Comparison of ENCODE assay signal across 9 cellular contexts in genomic region chr12:2395352-2395977, GRCh38.
DNase-seq lines count a peak whose midpoint lies in the region; ATAC-seq and TF ChIP-seq lines count a peak whose summit lies in the region.
"Had no signal": no experiment of that assay in that cellular context is flagged by ENCODE, and none has a peak within 500 bp of the region (broad histone marks: within the 10 kb centered on the region; RNA-seq: fewer than 3 reads in every experiment).

No MANE protein-coding gene starts in this region.

- no peak for TF ChIP-seq POLR2A in gastrocnemius medialis (IDR thresholded peaks at IDR 0.05)

- H3K27me3 ChIP-seq in gastrocnemius medialis = no peaks in the 10 kb centered on the region

- H3K9me3 Mint-ChIP-seq in activated T-cell treated with anti-CD3 and anti-CD28 coated beads, Interleukin-2, amount 50 U/mL, for 24 hours = no peaks in the 10 kb centered on the region

- in situ Hi-C loops in gastrocnemius medialis (cut with MboI; ENCODE audit: low sequenced_read_pairs in 4 of 4) = no loop called here

- H3K4me1 Mint-ChIP-seq in activated T-cell treated with anti-CD3 and anti-CD28 coated beads, Interleukin-2, amount 50 U/mL, for 24 hours (ENCODE audit: low read depth) = no peaks in the 10 kb centered on the region

- H3K36me3 Mint-ChIP-seq in activated T-cell treated with anti-CD3 and anti-CD28 coated beads, Interleukin-2, amount 50 U/mL, for 24 hours (ENCODE audit: low read depth) = no peaks in the 10 kb centered on the region
- H3K36me3 Mint-ChIP-seq: activated naive CD8-positive, alpha-beta T cell had no signal

- ATAC-seq in gastrocnemius medialis (peak in 1 of 2 donors; percentile 44), HG03025 (IDR thresholded peaks at IDR 0.05; ENCODE audit: low FRiP score, unreplicated experiment) (no peak), GM21576 (IDR thresholded peaks at IDR 0.05; ENCODE audit: unreplicated experiment) (no peak)

- peak; percentile 5 for DNase-seq in SKM-1 treated with dmso at 0.1 percent for 144 hours (lab: John Stamatoyannopoulos, UW; ENCODE audit: unreplicated experiment)
- no peak for DNase-seq in SKM-1 (lab: John Stamatoyannopoulos, UW; ENCODE audit: unreplicated experiment)
- peak; percentile 69 for DNase-seq in NCI-H1694 (lab: John Stamatoyannopoulos, UW)
- peak; percentile 48 for DNase-seq in activated T-cell treated with anti-CD3 and anti-CD28 coated beads, Interleukin-2, amount 50 U/mL, for 24 hours
- peak in 31 of 42 donors; percentile 20 to 70 (median 42) for DNase-seq in head of caudate nucleus
- DNase-seq in gastrocnemius medialis = no peak

- peaks cover 10% of the 10 kb centered on the region in 2 donors for H3K4me1 ChIP-seq in gastrocnemius medialis

- peaks cover 14% of the 10 kb centered on the region for H3K27me3 Mint-ChIP-seq in activated T-cell treated with anti-CD3 and anti-CD28 coated beads, Interleukin-2, amount 50 U/mL, for 24 hours
- H3K27me3 Mint-ChIP-seq: activated naive CD8-positive, alpha-beta T cell had no signal

- H3K27ac Mint-ChIP-seq in activated T-cell treated with anti-CD3 and anti-CD28 coated beads, Interleukin-2, amount 50 U/mL, for 24 hours = no peak overlapping the region
- H3K27ac Mint-ChIP-seq: activated naive CD8-positive, alpha-beta T cell had no signal

- no peak overlapping the region for H3K4me3 Mint-ChIP-seq in activated T-cell treated with anti-CD3 and anti-CD28 coated beads, Interleukin-2, amount 50 U/mL, for 24 hours
- H3K4me3 Mint-ChIP-seq: activated naive CD8-positive, alpha-beta T cell had no signal

- no peaks in the 10 kb centered on the region for H3K36me3 ChIP-seq in gastrocnemius medialis

- H3K27ac ChIP-seq in gastrocnemius medialis = no peak overlapping the region

- H3K9me3 ChIP-seq in gastrocnemius medialis = no peaks in the 10 kb centered on the region

- intact Hi-C loops in head of caudate nucleus (cut with DNase I) = no loop called here
- intact Hi-C loops in gastrocnemius medialis (cut with DNase I; ENCODE audit: low total_unique reads) = no loop called here

- peak; percentile 61 to 78 (median 74) for TF ChIP-seq CTCF in gastrocnemius medialis (IDR thresholded peaks at IDR 0.05 in 4 of 5, conservative IDR thresholded peaks at IDR 0.05 in 1 of 5)

- no peak overlapping the region for H3K4me3 ChIP-seq in gastrocnemius medialis

Comparison
In these comparisons a context has a peak if more than half of its experiments do, and no peak if none do; other contexts are left out.
1. DNase-seq: peak in SKM-1 treated with dmso at 0.1 percent for 144 hours (single experiment), NCI-H1694 (single experiment), activated T-cell treated with anti-CD3 and anti-CD28 coated beads, Interleukin-2, amount 50 U/mL, for 24 hours (single experiment) and head of caudate nucleus (31 of 42); none in SKM-1 (single experiment) and gastrocnemius medialis (0 of 2).